In the genomic region with DNA sequence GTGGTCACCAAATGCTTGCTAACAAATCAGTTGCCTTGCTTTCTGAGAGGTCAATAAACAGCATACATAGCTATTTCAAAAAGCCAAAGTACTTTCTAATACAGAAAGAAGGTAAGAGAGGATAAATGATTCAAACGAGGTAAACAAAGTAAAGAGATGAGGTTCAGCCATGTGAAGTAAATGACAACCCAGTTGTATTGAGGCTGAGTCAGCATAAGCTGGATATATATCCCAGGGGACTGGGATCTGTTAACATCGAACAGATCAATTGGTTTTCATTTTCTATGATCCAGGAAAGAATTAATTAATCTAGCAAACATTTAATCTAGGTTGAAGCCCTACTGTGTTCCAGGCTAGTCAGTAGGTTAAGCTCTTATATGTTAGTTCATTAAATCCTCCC, we compare ENCODE assay signal across 22 cellular contexts.
"Had no signal": no experiment of that assay in that cellular context is flagged by ENCODE, and none has a peak within 500 bp of the region (broad histone marks: within the 10 kb centered on the region; RNA-seq: fewer than 3 reads in every experiment).

No MANE protein-coding gene starts in this region.

- H3K9me3 ChIP-seq: lower lobe of right lung, thyroid gland, vagina had no signal

- H3K9ac ChIP-seq: neural progenitor cell, parathyroid adenoma had no signal

- H3K27ac ChIP-seq: dorsolateral prefrontal cortex, foreskin keratinocyte, heart right ventricle, lower lobe of right lung, neural progenitor cell, parathyroid adenoma, thyroid gland, vagina had no signal

- H3K4me3 ChIP-seq: dorsolateral prefrontal cortex, heart right ventricle, lower lobe of right lung, neural progenitor cell, smooth muscle cell, thyroid gland, vagina had no signal

- H3K36me3 ChIP-seq: heart right ventricle, lower lobe of right lung, neural progenitor cell, thyroid gland, vagina had no signal

- H3K27me3 ChIP-seq: foreskin keratinocyte, heart right ventricle, neural progenitor cell, thyroid gland, vagina had no signal

- H3K79me2 ChIP-seq: parathyroid adenoma had no signal

- ATAC-seq: foreskin keratinocyte; heart right ventricle; left ventricle myocardium superior; naive thymus-derived CD4-positive, alpha-beta T cell; stimulated activated naive CD8-positive, alpha-beta T cell treated with anti-CD3 and anti-CD28 coated beads, Interleukin-15, amount 100 ng/mL, for 72 hours had no signal

- DNase-seq: dorsolateral prefrontal cortex; effector CD4-positive, alpha-beta T cell; glutamatergic neuron; heart right ventricle; hippocampal formation; left ventricle myocardium superior; lower lobe of right lung; mesendoderm; midbrain; naive thymus-derived CD4-positive, alpha-beta T cell; stimulated activated CD4-positive, alpha-beta T cell treated with anti-CD3 and anti-CD28 coated beads, Interleukin-12 subunit alpha, Interleukin-12 subunit beta, amount 100 ng/mL, for 4 hours; stimulated activated CD4-positive, alpha-beta T cell treated with anti-CD3 and anti-CD28 coated beads, Interleukin-1b, Interleukin-23, amount 100 ng/mL, for 48 hours; stimulated activated CD4-positive, alpha-beta T cell treated with anti-CD3 and anti-CD28 coated beads, Interleukin-4, amount 100 ng/mL, for 1 hour; stimulated activated CD8-positive, alpha-beta memory T cell treated with anti-CD3 and anti-CD28 coated beads, Interleukin-4, amount 100 ng/mL, for 48 hours; stimulated activated naive CD4-positive, alpha-beta T cell; stimulated activated naive CD8-positive, alpha-beta T cell treated with anti-CD3 and anti-CD28 coated beads, Interleukin-15, amount 100 ng/mL, for 72 hours; thyroid gland had no signal

- H3K4me1 ChIP-seq: foreskin keratinocyte, heart right ventricle, lower lobe of right lung, neural progenitor cell, parathyroid adenoma, thyroid gland, vagina had no signal

- H2AFZ ChIP-seq: neural progenitor cell, parathyroid adenoma had no signal
